In the genomic region with DNA sequence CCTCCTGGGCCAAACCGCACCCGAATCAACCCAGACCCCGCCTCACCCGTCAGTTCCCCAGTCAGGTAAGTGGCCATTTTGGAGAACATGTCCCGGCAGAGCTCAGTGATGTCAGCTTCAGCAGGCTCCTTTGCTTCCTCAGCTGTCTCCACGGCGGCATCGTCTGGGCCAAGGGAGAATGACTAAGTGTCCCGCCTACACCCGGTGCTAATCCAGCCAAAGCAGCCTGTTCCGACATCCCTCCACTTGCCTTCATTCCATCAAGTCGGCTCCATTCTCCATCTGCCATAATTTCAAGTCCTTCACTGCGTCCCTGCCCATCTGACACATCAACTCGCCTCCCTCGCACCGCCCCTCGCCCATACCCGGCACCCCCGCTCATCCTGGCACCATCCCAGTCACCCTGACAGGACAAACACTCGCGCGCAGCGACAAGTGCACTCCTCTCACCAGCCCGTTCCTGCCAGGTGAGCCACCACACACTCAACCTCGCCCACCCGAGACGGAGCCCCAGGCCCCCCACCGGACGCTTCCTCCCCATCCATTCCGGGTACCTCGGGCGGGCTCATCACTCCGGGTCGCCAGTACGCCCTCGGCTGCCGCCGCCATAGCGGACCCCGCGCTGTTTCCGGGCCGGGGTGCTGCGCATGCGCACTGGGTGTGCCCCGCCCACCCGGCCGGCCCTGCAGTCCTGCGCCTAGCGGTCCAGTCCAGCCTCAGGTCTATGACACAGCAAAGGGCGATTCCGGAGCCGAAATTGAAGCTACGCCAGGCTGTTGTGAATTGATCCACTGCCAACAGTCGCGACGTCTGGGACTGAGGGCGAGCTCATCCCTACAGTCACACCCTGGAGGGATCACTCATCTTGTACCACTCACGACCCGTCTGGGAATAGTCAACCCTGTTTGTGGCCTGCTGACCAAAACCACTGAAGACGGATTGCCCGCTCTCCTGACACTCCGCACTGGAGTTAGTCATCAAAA, we compare ENCODE assay signal across 8 cellular contexts. TPM values are rescaled to one million over a fixed set of nuclear protein-coding genes. Genes with fewer than 3 reads are reported as not detected.
DNase-seq lines count a peak whose midpoint lies in the region; ATAC-seq, FAIRE-seq and TF ChIP-seq lines count a peak whose summit lies in the region.

Gene BLOC1S2, minus strand, starts transcription at position 630 of the 983 bp plus-strand sequence. Its CDS starts 21 bp downstream, at position 609.

- H3K36me3 ChIP-seq in WERI-Rb-1 (peaks cover 39% of the 10 kb centered on the region), breast epithelium (no peaks in the 10 kb centered on the region), iPS-20b (ENCODE audit: insufficient read depth, low read depth, low read length) (peaks cover 22% of the 10 kb centered on the region)

- TF ChIP-seq POLR2A in A549 (IDR thresholded peaks at IDR 0.05; ENCODE audit: low read length) = peak; percentile 92
- peak; percentile 77 for TF ChIP-seq POLR2A in breast epithelium (IDR thresholded peaks at IDR 0.05)

- DNase-seq in A549 (ENCODE audit: low read depth in 1 of 2, low spot score in 1 of 2) (peak; percentile 89 to 97), NCI-H2196 (lab: John Stamatoyannopoulos, UW; ENCODE audit: unreplicated experiment) (peak; percentile 73), WERI-Rb-1 (peak; percentile 89), breast epithelium (ENCODE audit: low spot score in 2 of 2) (peak; percentile 83)

- peaks cover 27% of the 10 kb centered on the region for H3K4me1 ChIP-seq in A549
- peaks cover 6 to 7% of the 10 kb centered on the region in 2 donors for H3K4me1 ChIP-seq in breast epithelium
- peaks cover 5% of the 10 kb centered on the region; the same call in 1 of the 2 replicates for H3K4me1 ChIP-seq in iPS-20b (ENCODE audit: insufficient read depth, low read length)

- H3K4me3 ChIP-seq in A549 (peak within 1 kb of the TSS; percentile 79), WERI-Rb-1 (ENCODE audit: low read depth, low read length) (peak within 1 kb of the TSS; percentile 61), breast epithelium (peak within 1 kb of the TSS; percentile 81 to 98 (median 87)), iPS-20b (ENCODE audit: low read length) (peak within 1 kb of the TSS; percentile 93), skin epidermis (peak within 1 kb of the TSS; percentile 65 to 95 (median 77))

- intact Hi-C loops in breast epithelium (cut with DNase I; ENCODE audit: low total_unique reads) = no loop called here

- H3K9ac ChIP-seq in iPS-20b (ENCODE audit: low read depth, low read length) = peak within 1 kb of the TSS; percentile 84

- H3K4me2 ChIP-seq in A549 = peak within 1 kb of the TSS; percentile 85

- POLR2A ChIA-PET in A549 (lab: Yijun Ruan, JAX) = interaction anchor here (0.5 to 1.6 kb wide), 12 partner anchors 11 to 309 kb away, joined by 3 to 8 read pairs (median 3); partner anchors contain the start of genes CWF19L1 and SCD

- WGBS in A549 (ENCODE audit: missing lambda C conversion rate) = 3% methylated on average over 30 of the region's 63 CpGs

- FAIRE-seq in A549 (lab: Jason Lieb, UNC) = peak; percentile 18

- CTCF ChIA-PET in A549 (lab: Yijun Ruan, JAX) = interaction anchor here (0.6 to 1.1 kb wide), 5 partner anchors 12 to 269 kb away, joined by 3 to 6 read pairs (median 4); no protein-coding TSS in a partner anchor

- TF ChIP-seq CTCF in A549 (IDR thresholded peaks at IDR 0.05) = no peak
- TF ChIP-seq CTCF in WERI-Rb-1 (IDR thresholded peaks at IDR 0.05; ENCODE audit: low read depth, low read length) = 0 out of 2 replicates have a peak, but pooled peaks have one; percentile 6
- TF ChIP-seq CTCF in breast epithelium (IDR thresholded peaks at IDR 0.05) = no peak

- no peak for TF ChIP-seq EP300 in A549 (IDR thresholded peaks at IDR 0.05)

- TF ChIP-seq RAD21 in A549 (conservative IDR thresholded peaks at IDR 0.05 in 1 of 2, IDR thresholded peaks at IDR 0.05 in 1 of 2) = no peak

- H3K27me3 ChIP-seq in WERI-Rb-1 (ENCODE audit: insufficient read depth, low read depth, severe bottlenecking) (no peaks in the 10 kb centered on the region), breast epithelium (no peaks in the 10 kb centered on the region), iPS-20b (ENCODE audit: insufficient read depth, low read length) (no peaks in the 10 kb centered on the region)

- H3K9me3 ChIP-seq in A549 (no peaks in the 10 kb centered on the region), WERI-Rb-1 (ENCODE audit: severe bottlenecking) (no peaks in the 10 kb centered on the region), breast epithelium (no peaks in the 10 kb centered on the region), iPS-20b (ENCODE audit: insufficient read depth, low read depth, low read length) (no peaks in the 10 kb centered on the region)

- H3K27ac ChIP-seq in A549 = peak within 1 kb of the TSS; percentile 89 to 95
- peak within 1 kb of the TSS; percentile 87 for H3K27ac ChIP-seq in WERI-Rb-1
- H3K27ac ChIP-seq in breast epithelium = peak within 1 kb of the TSS; percentile 93 to 98
- H3K27ac ChIP-seq in iPS-20b (ENCODE audit: low read length) = peak within 1 kb of the TSS; percentile 72
- H3K27ac ChIP-seq in skin epidermis = peak within 1 kb of the TSS; percentile 80 to 97 (median 91)

- ATAC-seq in A549 (peak; percentile 93 to 97), GM18520 (IDR thresholded peaks at IDR 0.05; ENCODE audit: unreplicated experiment) (peak; percentile 94), HG03064 (IDR thresholded peaks at IDR 0.05; ENCODE audit: low read depth, unreplicated experiment) (peak; percentile 82)

TF ChIP-seq in A549, 52 proteins besides CTCF, POLR2A, EP300 and RAD21:
- TF ChIP-seq KDM5A (IDR thresholded peaks at IDR 0.05) = peak; percentile 60
- no peak for TF ChIP-seq ESRRA (IDR thresholded peaks at IDR 0.05; ENCODE audit: borderline replicate concordance, low read length)
- TF ChIP-seq CBX2 (IDR thresholded peaks at IDR 0.05; ENCODE audit: borderline replicate concordance, low read depth) = no peak
- TF ChIP-seq PHF8 (IDR thresholded peaks at IDR 0.05; ENCODE audit: borderline replicate concordance, low read depth) = peak; percentile 96; the same call in 1 of the 2 replicates
- TF ChIP-seq, protein P1, sequence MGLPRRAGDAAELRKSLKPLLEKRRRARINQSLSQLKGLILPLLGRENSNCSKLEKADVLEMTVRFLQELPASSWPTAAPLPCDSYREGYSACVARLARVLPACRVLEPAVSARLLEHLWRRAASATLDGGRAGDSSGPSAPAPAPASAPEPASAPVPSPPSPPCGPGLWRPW (IDR thresholded peaks at IDR 0.05) = no peak
- no peak for TF ChIP-seq HOXB13 (CRISPR knock-in tag; IDR thresholded peaks at IDR 0.05; ENCODE audit: low read depth)
- TF ChIP-seq RFX5 (IDR thresholded peaks at IDR 0.05) = no peak
- TF ChIP-seq, protein P2, sequence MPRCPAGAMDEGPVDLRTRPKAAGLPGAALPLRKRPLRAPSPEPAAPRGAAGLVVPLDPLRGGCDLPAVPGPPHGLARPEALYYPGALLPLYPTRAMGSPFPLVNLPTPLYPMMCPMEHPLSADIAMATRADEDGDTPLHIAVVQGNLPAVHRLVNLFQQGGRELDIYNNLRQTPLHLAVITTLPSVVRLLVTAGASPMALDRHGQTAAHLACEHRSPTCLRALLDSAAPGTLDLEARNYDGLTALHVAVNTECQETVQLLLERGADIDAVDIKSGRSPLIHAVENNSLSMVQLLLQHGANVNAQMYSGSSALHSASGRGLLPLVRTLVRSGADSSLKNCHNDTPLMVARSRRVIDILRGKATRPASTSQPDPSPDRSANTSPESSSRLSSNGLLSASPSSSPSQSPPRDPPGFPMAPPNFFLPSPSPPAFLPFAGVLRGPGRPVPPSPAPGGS (IDR thresholded peaks at IDR 0.05) = peak; percentile 75; the same call in 1 of the 3 replicates
- peak; percentile 83 for TF ChIP-seq MAX (IDR thresholded peaks at IDR 0.05)
- TF ChIP-seq JUN (IDR thresholded peaks at IDR 0.05) = peak; percentile 62 to 91; a peak in 4 of 5 replicates
- TF ChIP-seq, protein P3, sequence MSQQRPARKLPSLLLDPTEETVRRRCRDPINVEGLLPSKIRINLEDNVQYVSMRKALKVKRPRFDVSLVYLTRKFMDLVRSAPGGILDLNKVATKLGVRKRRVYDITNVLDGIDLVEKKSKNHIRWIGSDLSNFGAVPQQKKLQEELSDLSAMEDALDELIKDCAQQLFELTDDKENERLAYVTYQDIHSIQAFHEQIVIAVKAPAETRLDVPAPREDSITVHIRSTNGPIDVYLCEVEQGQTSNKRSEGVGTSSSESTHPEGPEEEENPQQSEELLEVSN (IDR thresholded peaks at IDR 0.05; ENCODE audit: borderline replicate concordance, low read depth) = peak; percentile 79
- TF ChIP-seq MAFK (IDR thresholded peaks at IDR 0.05; ENCODE audit: partially characterized antibody) = peak; percentile 73
- no peak for TF ChIP-seq SMC3 (IDR thresholded peaks at IDR 0.05)

RNA-seq across cellular contexts. Expression of gene BLOC1S2, which starts in this region (rescaled TPM):
- polyA plus RNA-seq in A549 (2011; rRNA removed) = 56.9 and 91.0 TPM in 2 replicates
- polyA plus RNA-seq in A549 (2012; cell fraction: cytosol; rRNA removed) = 24.2 and 26.6 TPM in 2 replicates
- polyA plus RNA-seq in A549 (2012; cell fraction: nucleus; rRNA removed) = 7.9 and 8.7 TPM in 2 replicates
- polyA plus RNA-seq in A549 (2017; fragmentation: RNase III; extraction: RNeasy Plus Mini Kit Qiagen cat#74134 plus additional on column Dnase treatment) = 87.6 to 90.9 TPM (median 88.5 TPM) in 3 replicates
- polyA minus RNA-seq in A549 (2011; rRNA and poly(A)+ RNA removed) = 10.3 and 10.7 TPM in 2 replicates
- total RNA-seq in breast epithelium = 10 to 100 TPM; 25.9 to 28.0 (median 26.5) TPM

Comparison
In these comparisons a context has a peak if more than half of its experiments do, and no peak if none do; other contexts are left out.
1. Peak in every context shown above with its lines: DNase-seq, ATAC-seq, H3K4me3 ChIP-seq and H3K27ac ChIP-seq.